Comparison of ENCODE assay signal across 8 cellular contexts in the genomic region with DNA sequence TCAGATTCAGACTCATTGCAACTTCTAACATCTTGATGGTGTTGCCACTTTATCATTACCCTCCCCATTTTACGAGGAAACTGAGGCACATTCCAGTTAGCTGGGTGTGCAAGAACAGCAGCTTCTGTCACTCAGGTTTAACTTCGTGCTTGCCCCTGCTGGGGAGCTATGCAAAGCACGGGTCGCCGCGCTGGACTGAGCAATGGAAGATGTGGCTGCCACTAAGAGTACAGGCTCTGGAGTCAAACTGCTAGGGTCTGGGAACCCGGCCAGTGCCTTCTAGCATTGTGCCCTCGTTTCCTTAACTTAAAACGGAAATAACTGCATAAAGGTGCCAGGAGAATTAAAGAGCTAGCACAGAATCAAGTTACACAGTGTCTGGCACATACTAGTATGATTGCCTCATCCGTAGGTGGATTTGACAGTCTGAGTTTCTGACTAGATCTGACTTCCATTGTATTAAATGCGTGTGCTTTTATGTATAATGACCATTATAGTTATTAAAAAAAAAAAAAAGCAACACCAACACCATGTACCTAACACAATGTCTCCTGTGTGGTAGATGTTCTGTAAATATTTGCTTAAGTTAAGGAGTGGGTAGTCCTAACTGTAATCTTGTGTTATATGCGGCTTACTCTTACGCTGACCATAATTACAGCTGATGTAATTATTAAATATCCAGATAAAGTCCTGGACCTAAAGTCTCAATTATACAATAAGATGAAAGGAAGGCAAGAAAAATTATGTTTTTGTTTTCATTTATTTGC. TPM values are rescaled to one million over a fixed set of nuclear protein-coding genes. Genes with fewer than 3 reads are reported as not detected.
A peak's percentile ranks its signal among the peaks of the same experiment; 100 is the strongest.
DNase-seq lines count a peak whose midpoint lies in the region; ATAC-seq and TF ChIP-seq lines count a peak whose summit lies in the region.

No MANE protein-coding gene starts in this region.

- peak overlapping the region; percentile 92 for H3K27ac ChIP-seq in esophagus (ENCODE audit: low read depth in 2 of 2, low read length in 1 of 2)
- H3K27ac ChIP-seq in stomach smooth muscle (ENCODE audit: low read length) = peak overlapping the region; percentile 86

- peaks cover 3% of the 10 kb centered on the region; the same call in 1 of the 2 replicates for H3K4me1 ChIP-seq in BE2C
- no peaks in the 10 kb centered on the region for H3K4me1 ChIP-seq in esophagus (ENCODE audit: control insufficient read depth in 2 of 2, insufficient read depth in 2 of 2, low read length in 1 of 2)
- H3K4me1 ChIP-seq in stomach smooth muscle (ENCODE audit: control insufficient read depth, insufficient read depth, low read length) = peaks cover 28% of the 10 kb centered on the region

- no peaks in the 10 kb centered on the region for H3K27me3 ChIP-seq in BE2C
- no peaks in the 10 kb centered on the region for H3K27me3 ChIP-seq in esophagus (ENCODE audit: control insufficient read depth in 1 of 2, insufficient read depth in 2 of 2, low read length in 2 of 2)
- H3K27me3 ChIP-seq in stomach smooth muscle (ENCODE audit: control insufficient read depth in 1 of 2, insufficient read depth in 2 of 2, low read length in 2 of 2) = no peaks in the 10 kb centered on the region

- peak; percentile 76 for ATAC-seq in GM18868 (IDR thresholded peaks at IDR 0.05; ENCODE audit: unreplicated experiment)
- peak; percentile 69 for ATAC-seq in HG03064 (IDR thresholded peaks at IDR 0.05; ENCODE audit: low read depth, unreplicated experiment)

- DNase-seq in BE2C (peak; percentile 48), NCI-H226 (peak; percentile 45), activated T-cell treated with anti-CD3 and anti-CD28 coated beads for 1 hour (ENCODE audit: low read depth) (peak; percentile 26), myocyte (ENCODE audit: low read depth) (peak; percentile 77)

- 7% methylated on average over 13 of the region's 13 CpGs for WGBS in esophagus, 2 donors

- peak overlapping the region; percentile 70 for H3K4me3 ChIP-seq in BE2C (ENCODE audit: low read depth, low read length)
- H3K4me3 ChIP-seq in esophagus (ENCODE audit: low read depth in 1 of 2, low read length in 2 of 2) = peak overlapping the region; percentile 64 to 66
- peak overlapping the region; percentile 86 to 91 for H3K4me3 ChIP-seq in stomach smooth muscle (ENCODE audit: low read length in 2 of 2)

- H3K36me3 ChIP-seq in BE2C = peaks cover 17% of the 10 kb centered on the region
- H3K36me3 ChIP-seq in esophagus (ENCODE audit: control insufficient read depth in 2 of 2, insufficient read depth in 2 of 2, low read length in 1 of 2) = no peaks in the 10 kb centered on the region
- peaks cover 10 to 15% of the 10 kb centered on the region in 2 donors for H3K36me3 ChIP-seq in stomach smooth muscle (ENCODE audit: control insufficient read depth in 2 of 2, insufficient read depth in 2 of 2, low read length in 2 of 2)

- peak overlapping the region; percentile 83 to 84 for H3K9ac ChIP-seq in stomach smooth muscle (ENCODE audit: low read length in 2 of 2)

- TF ChIP-seq CTCF in BE2C (IDR thresholded peaks at IDR 0.05; ENCODE audit: low read depth, low read length) = no peak

- H3K9me3 ChIP-seq in BE2C (no peaks in the 10 kb centered on the region; the same call in 1 of the 2 replicates), esophagus (ENCODE audit: control insufficient read depth in 2 of 2, insufficient read depth in 1 of 2, low read depth in 1 of 2, low read length in 1 of 2) (no peaks in the 10 kb centered on the region), stomach smooth muscle (ENCODE audit: control insufficient read depth in 2 of 2, low read length in 2 of 2) (no peaks in the 10 kb centered on the region)

RNA-seq across cellular contexts. Expression of a gene that starts 0.8 kb away (rescaled TPM):
- 46.3 TPM for polyA plus RNA-seq in BE2C (2012; ENCODE audit: insufficient read depth, insufficient read length, low read depth)
- polyA plus RNA-seq in esophagus = 1 to 10 TPM; 4.6 to 5.4 TPM
- total RNA-seq in myocyte = 25.2 and 25.9 TPM in 2 replicates
- polyA plus RNA-seq in myocyte (2012) = 6.3 TPM

RNA-seq across cellular contexts. Expression of a gene that starts 23.0 kb away (rescaled TPM):
- 7.4 TPM for polyA plus RNA-seq in BE2C (2012; ENCODE audit: insufficient read depth, insufficient read length, low read depth)
- 10 to 100 TPM in 1 of 2 donors, 1 to 10 TPM in 1; 7.7 to 29.0 TPM for polyA plus RNA-seq in esophagus
- 37.4 and 55.5 TPM in 2 replicates for total RNA-seq in myocyte
- polyA plus RNA-seq in myocyte (2012) = 39.3 TPM

RNA-seq across cellular contexts. Expression of a gene that starts 42.0 kb away (rescaled TPM):
- 9.3 TPM for polyA plus RNA-seq in BE2C (2012; ENCODE audit: insufficient read depth, insufficient read length, low read depth)
- 1 to 10 TPM; 3.6 to 3.7 TPM for polyA plus RNA-seq in esophagus
- total RNA-seq in myocyte = 608 and 1,159 TPM in 2 replicates
- polyA plus RNA-seq in myocyte (2012) = 413 TPM

Comparison
In these comparisons a context has a peak if more than half of its experiments do, and no peak if none do; other contexts are left out.
1. Peak in every context shown above with its lines: DNase-seq, ATAC-seq, H3K4me3 ChIP-seq and H3K27ac ChIP-seq.
2. DNase-seq: peak in every context shown above with its lines; median percentile 77 in myocyte; 48 in BE2C; 45 in NCI-H226; 26 in activated T-cell treated with anti-CD3 and anti-CD28 coated beads for 1 hour.